28 cellular contexts compared by ENCODE assay signal in the genomic region with DNA sequence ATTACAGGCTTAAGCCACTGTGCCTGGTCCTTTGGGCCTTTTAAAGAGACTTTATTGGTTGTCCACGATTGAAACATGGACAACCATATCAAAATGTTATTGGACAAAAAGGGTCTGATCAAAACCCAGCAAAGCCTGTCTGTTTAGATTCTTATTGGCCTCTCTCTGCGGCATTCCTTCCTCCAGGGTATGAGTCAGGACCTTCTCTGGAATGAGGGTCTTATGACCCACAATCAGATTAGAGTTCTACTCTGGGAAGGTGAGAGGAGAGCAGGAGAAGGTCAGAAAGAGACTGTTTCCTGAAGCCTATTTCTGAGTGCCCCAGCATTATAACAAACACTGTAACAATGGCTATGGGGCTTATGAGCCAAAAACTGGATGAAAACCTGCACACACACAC. TPM values are rescaled to one million over a fixed set of nuclear protein-coding genes. Genes with fewer than 3 reads are reported as not detected.
"Had no signal": no experiment of that assay in that cellular context is flagged by ENCODE, and none has a peak within 500 bp of the region (broad histone marks: within the 10 kb centered on the region; RNA-seq: fewer than 3 reads in every experiment).

No MANE protein-coding gene starts in this region.

- H3K27me3 ChIP-seq: dorsolateral prefrontal cortex, esophagus squamous epithelium, gastroesophageal sphincter, right lobe of liver, suprapubic skin, thyroid gland, upper lobe of left lung, uterus had no signal

- H3K27ac ChIP-seq: coronary artery, esophagus squamous epithelium, gastroesophageal sphincter, right lobe of liver, suprapubic skin, thyroid gland, upper lobe of left lung, uterus had no signal

- DNase-seq: effector memory CD4-positive, alpha-beta T cell; esophagus squamous epithelium; foreskin fibroblast; mammary epithelial cell; natural killer cell; posterior cingulate gyrus; right lobe of liver; stimulated activated CD4-positive, alpha-beta T cell treated with anti-CD3 and anti-CD28 coated beads, Interleukin-4, amount 100 ng/mL, for 1 hour; stimulated activated CD8-positive, alpha-beta memory T cell treated with anti-CD3 and anti-CD28 coated beads, Interleukin-4, amount 100 ng/mL, for 48 hours; stimulated activated naive CD8-positive, alpha-beta T cell treated with anti-CD3 and anti-CD28 coated beads, Interleukin-15, Interleukin-2, amounts not matched to agents 100 U/mL and 50 U/mL, for 24 hours; thyroid gland; upper lobe of left lung; uterus had no signal

- H3K4me1 ChIP-seq: right lobe of liver, upper lobe of left lung, uterus had no signal

- H3K9me3 ChIP-seq: esophagus squamous epithelium, gastroesophageal sphincter, right lobe of liver, suprapubic skin, thyroid gland, upper lobe of left lung, uterus had no signal

- H3K36me3 ChIP-seq: right lobe of liver, suprapubic skin, thyroid gland, upper lobe of left lung, uterus had no signal

- H3K4me3 ChIP-seq: coronary artery, dorsolateral prefrontal cortex, esophagus squamous epithelium, gastroesophageal sphincter, right lobe of liver, suprapubic skin, thyroid gland, upper lobe of left lung, uterus had no signal

- ATAC-seq: gastroesophageal sphincter; right lobe of liver; stimulated activated effector memory CD8-positive, alpha-beta T cell treated with anti-CD3 and anti-CD28 coated beads, Interleukin-12 subunit alpha, Interleukin-12 subunit beta, amount 100 ng/mL, for 72 hours; stimulated activated naive CD8-positive, alpha-beta T cell treated with anti-CD3 and anti-CD28 coated beads, Interleukin-15, Interleukin-2, amounts not matched to agents 100 U/mL and 50 U/mL, for 24 hours had no signal

RNA-seq across cellular contexts. Expression of gene LURAP1, which starts 7.9 kb away (rescaled TPM):
- total RNA-seq: natural killer cell had no signal

RNA-seq across cellular contexts. Expression of gene P3R3URF, which starts 34.8 kb away (rescaled TPM):
- total RNA-seq: chondrocyte, dorsolateral prefrontal cortex, epithelial cell of proximal tubule, esophagus squamous epithelium, gastroesophageal sphincter, kidney epithelial cell, lower leg skin, mammary epithelial cell, mesothelial cell of epicardium, mucosa of gallbladder, myocyte, natural killer cell, neural crest cell, osteocyte, pulmonary artery endothelial cell, right lobe of liver, suprapubic skin, thyroid gland, upper lobe of left lung, uterus had no signal
- polyA plus RNA-seq: mammary epithelial cell had no signal

RNA-seq across cellular contexts. Expression of gene TSPAN1, which starts 36.2 kb away (rescaled TPM):
- total RNA-seq: natural killer cell, neural crest cell had no signal
